8 cellular contexts compared by ENCODE assay signal in the genomic region with DNA sequence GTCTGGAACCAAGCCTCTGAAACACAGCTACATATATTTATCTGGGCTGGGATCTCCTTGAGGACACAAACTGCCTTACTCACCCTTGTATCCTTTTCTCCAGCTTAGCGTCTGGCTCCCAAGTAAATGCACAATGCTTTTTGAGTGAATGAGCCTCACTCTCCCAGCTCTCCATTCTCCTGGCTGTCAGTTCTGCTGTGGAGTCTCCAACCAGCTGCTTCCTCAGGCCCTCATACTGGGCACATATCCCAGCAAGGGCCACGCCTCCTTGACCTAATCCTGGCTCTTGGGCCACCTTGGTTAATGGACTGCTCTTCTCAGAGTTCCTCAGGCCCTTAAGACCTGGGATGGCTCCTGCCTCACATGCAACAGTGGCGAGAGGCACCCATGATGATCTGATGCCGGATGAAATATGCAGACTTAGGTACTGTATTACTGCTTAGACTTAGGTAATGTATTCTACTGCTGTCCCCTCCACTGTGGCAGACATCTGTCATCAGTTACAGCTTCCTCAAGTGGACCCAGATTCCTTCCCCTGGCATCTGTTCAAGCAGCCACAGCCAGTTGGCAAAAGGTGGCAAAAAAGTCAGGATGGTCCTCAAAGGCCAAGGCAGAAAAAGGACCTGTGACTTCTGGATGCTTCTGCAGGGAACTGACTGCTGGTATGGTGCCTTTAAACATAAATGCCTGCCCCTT. TPM values are rescaled to one million over a fixed set of nuclear protein-coding genes. Genes with fewer than 3 reads are reported as not detected.
DNase-seq lines count a peak whose midpoint lies in the region; FAIRE-seq and TF ChIP-seq lines count a peak whose summit lies in the region.

No MANE protein-coding gene starts in this region.

- peaks cover 28 to 42% of the 10 kb centered on the region in 2 experiments for H3K36me3 ChIP-seq in endothelial cell of umbilical vein (ENCODE audit: control insufficient read depth in 2 of 2, extremely low read depth in 1 of 2, insufficient read depth in 2 of 2, low read length in 2 of 2)
- peaks cover 0 to 12% of the 10 kb centered on the region in 2 donors for H3K36me3 ChIP-seq in prostate gland

- H3K4me2 ChIP-seq in endothelial cell of umbilical vein (ENCODE audit: insufficient read depth, low read length) = no peak overlapping the region

- WGBS in prostate gland = 57% methylated on average over 4 of the region's 4 CpGs

- no peak overlapping the region for H3K4me3 Mint-ChIP-seq in glutamatergic neuron (ENCODE audit: unreplicated experiment)

- FAIRE-seq in endothelial cell of umbilical vein (lab: Jason Lieb, UNC) = peak; percentile 63

- no peaks in the 10 kb centered on the region for H4K20me1 ChIP-seq in endothelial cell of umbilical vein (replicated peaks; ENCODE audit: control insufficient read depth, extremely low read depth, insufficient read depth, low read length)

- DNase-seq in DMS 273 treated with DMSO at 0.1 percent for 48 hours (lab: John Stamatoyannopoulos, UW) (peak; percentile 49), NCI-H2196 (lab: John Stamatoyannopoulos, UW; ENCODE audit: unreplicated experiment) (peak; percentile 32), endothelial cell of umbilical vein (ENCODE audit: low read depth, low spot score) (peak; percentile 77), myocyte (ENCODE audit: low read depth) (peak; percentile 88), prostate gland (ENCODE audit: low spot score) (no peak), T-helper 1 cell (no peak), glutamatergic neuron (no peak), amniotic stem cell (lab: John Stamatoyannopoulos, UW) (no peak)

- dilution Hi-C loops in endothelial cell of umbilical vein (cut with MboI; ENCODE audit: extremely low pct_ligation_motif_present, low sequenced_read_pairs) = no loop called here

- H3K9me3 Mint-ChIP-seq in glutamatergic neuron (ENCODE audit: unreplicated experiment) = peaks cover 2% of the 10 kb centered on the region

- POLR2A ChIA-PET in endothelial cell of umbilical vein (lab: Charles Lee) = interaction anchor here (1.1 kb wide), 1 partner anchor 54 kb away, joined by 3 read pairs; a partner anchor contains a TSS

- H3K27ac ChIP-seq in endothelial cell of umbilical vein (ENCODE audit: insufficient read depth, low read depth, low read length) (no peak overlapping the region), prostate gland (no peak overlapping the region)

- no peaks in the 10 kb centered on the region for H3K9me3 ChIP-seq in endothelial cell of umbilical vein (replicated peaks; ENCODE audit: control insufficient read depth, insufficient read depth, low read length)
- H3K9me3 ChIP-seq in prostate gland = no peaks in the 10 kb centered on the region

- no peaks in the 10 kb centered on the region for H3K9me1 ChIP-seq in endothelial cell of umbilical vein (replicated peaks; ENCODE audit: control insufficient read depth, extremely low read depth, insufficient read depth, low read length)

- TF ChIP-seq CTCF in endothelial cell of umbilical vein (IDR thresholded peaks at IDR 0.05; ENCODE audit: extremely low read depth in 1 of 2, insufficient read depth in 1 of 2, low read depth in 1 of 2, low read length in 2 of 2) (no peak), prostate gland (IDR thresholded peaks at IDR 0.05) (no peak), glutamatergic neuron (IDR thresholded peaks at IDR 0.05; ENCODE audit: partially characterized antibody, unreplicated experiment) (no peak)

- CTCF ChIA-PET in endothelial cell of umbilical vein (lab: Charles Lee) = interaction anchor here (0.9 to 2.8 kb wide), 6 partner anchors 10 to 345 kb away, joined by 3 to 17 read pairs (median 4); a partner anchor contains a TSS

- H3K27ac Mint-ChIP-seq in glutamatergic neuron (ENCODE audit: unreplicated experiment) = no peak overlapping the region

- H3K9ac ChIP-seq in endothelial cell of umbilical vein (replicated peaks; ENCODE audit: extremely low read depth, insufficient read depth, low read length) = no peak overlapping the region

- peaks cover 2% of the 10 kb centered on the region for H3K4me1 Mint-ChIP-seq in glutamatergic neuron (ENCODE audit: low read depth, unreplicated experiment)

- peaks cover 15% of the 10 kb centered on the region for H3K79me2 ChIP-seq in endothelial cell of umbilical vein (ENCODE audit: control insufficient read depth, insufficient read depth, low read length)

- TF ChIP-seq POLR2A in endothelial cell of umbilical vein (IDR thresholded peaks at IDR 0.05; ENCODE audit: low read depth, low read length) = no peak
- no peak for TF ChIP-seq POLR2A in prostate gland (IDR thresholded peaks at IDR 0.05)

- H3K36me3 Mint-ChIP-seq in glutamatergic neuron (ENCODE audit: unreplicated experiment) = peaks cover 5% of the 10 kb centered on the region

- H3K27me3 ChIP-seq in endothelial cell of umbilical vein (ENCODE audit: control insufficient read depth in 2 of 2, insufficient read depth in 2 of 2, low read length in 2 of 2) = no peaks in the 10 kb centered on the region
- H3K27me3 ChIP-seq in prostate gland (replicated peaks; ENCODE audit: insufficient read depth) = no peaks in the 10 kb centered on the region

- BruUV-seq in endothelial cell of umbilical vein (replicated peaks; lab: Mats Ljungman, UMichigan) = no TSS peak

- H3K4me1 ChIP-seq in endothelial cell of umbilical vein (ENCODE audit: control insufficient read depth, extremely low read depth, insufficient read depth, low read length) (no peaks in the 10 kb centered on the region), prostate gland (replicated peaks) (no peaks in the 10 kb centered on the region)

- no peak overlapping the region for H3K4me3 ChIP-seq in endothelial cell of umbilical vein (replicated peaks in 1 of 3; ENCODE audit: insufficient read depth in 1 of 3, low read depth in 1 of 3, low read length in 3 of 3)
- H3K4me3 ChIP-seq in prostate gland = no peak overlapping the region

- intact Hi-C loops in endothelial cell of umbilical vein (cut with micrococcal nuclease) (no loop called here), prostate gland (cut with DNase I) (no loop called here)

- H2AFZ ChIP-seq in endothelial cell of umbilical vein (ENCODE audit: low read depth, low read length) = no peak overlapping the region

- H3K27me3 Mint-ChIP-seq in glutamatergic neuron (ENCODE audit: unreplicated experiment) = peaks cover 2% of the 10 kb centered on the region

TF ChIP-seq in endothelial cell of umbilical vein, 7 proteins besides CTCF, POLR2A, EP300 and RAD21:
- TF ChIP-seq JUN (IDR thresholded peaks at IDR 0.05; ENCODE audit: borderline replicate concordance, insufficient read depth, insufficient read length, low read depth) (no peak), POLR2AphosphoS5 (IDR thresholded peaks at IDR 0.05; ENCODE audit: insufficient read depth, low read depth, low read length) (peak; percentile 30)
TF ChIP-seq in endothelial cell of umbilical vein: peak in this region for 1.

RNA-seq across cellular contexts. Expression of a gene that starts 16.5 kb away (rescaled TPM):
- total RNA-seq in endothelial cell of umbilical vein = 39.6 and 94.0 TPM in 2 replicates
- 33.2 and 39.4 TPM in 2 replicates for polyA plus RNA-seq in endothelial cell of umbilical vein
- polyA plus RNA-seq in endothelial cell of umbilical vein (2011; cell fraction: cytosol; rRNA removed) = 36.8 and 39.9 TPM in 2 replicates
- 94.5 and 98.9 TPM in 2 replicates for polyA plus RNA-seq in endothelial cell of umbilical vein (2011; cell fraction: nucleus; rRNA removed)
- 32.0 and 34.1 TPM in 2 replicates for polyA plus RNA-seq in endothelial cell of umbilical vein (2012)
- polyA minus RNA-seq in endothelial cell of umbilical vein = 18.6 and 19.1 TPM in 2 replicates
- 46.9 TPM for polyA minus RNA-seq in endothelial cell of umbilical vein (2011; cell fraction: cytosol; rRNA and poly(A)+ RNA removed)
- 23.9 and 29.1 TPM in 2 replicates for polyA minus RNA-seq in endothelial cell of umbilical vein (2011; cell fraction: nucleus; rRNA and poly(A)+ RNA removed)
- total RNA-seq in myocyte = 3.2 and 3.4 TPM in 2 replicates
- 18.9 TPM for polyA plus RNA-seq in myocyte (2012)
- 10 to 100 TPM; 21.8 to 28.2 TPM for total RNA-seq in prostate gland
- 33.0 TPM for total RNA-seq in glutamatergic neuron (ENCODE audit: unreplicated experiment)

RNA-seq across cellular contexts. Expression of a gene that starts 54.0 kb away (rescaled TPM):
- 36.4 and 38.7 TPM in 2 replicates for total RNA-seq in endothelial cell of umbilical vein
- polyA plus RNA-seq in endothelial cell of umbilical vein = 10.8 and 12.8 TPM in 2 replicates
- polyA plus RNA-seq in endothelial cell of umbilical vein (2011; cell fraction: cytosol; rRNA removed) = 9.6 and 10.4 TPM in 2 replicates
- polyA plus RNA-seq in endothelial cell of umbilical vein (2011; cell fraction: nucleus; rRNA removed) = 73.7 and 85.7 TPM in 2 replicates
- 26.9 and 31.5 TPM in 2 replicates for polyA plus RNA-seq in endothelial cell of umbilical vein (2012)
- polyA minus RNA-seq in endothelial cell of umbilical vein = 51.7 and 62.2 TPM in 2 replicates
- 16.0 TPM for polyA minus RNA-seq in endothelial cell of umbilical vein (2011; cell fraction: cytosol; rRNA and poly(A)+ RNA removed)
- 81.9 and 120 TPM in 2 replicates for polyA minus RNA-seq in endothelial cell of umbilical vein (2011; cell fraction: nucleus; rRNA and poly(A)+ RNA removed)
- 19.4 and 24.3 TPM in 2 replicates for total RNA-seq in myocyte
- polyA plus RNA-seq in myocyte (2012) = 16.7 TPM
- total RNA-seq in prostate gland = 10 to 100 TPM; 45.6 to 50.6 TPM
- 54.6 TPM for total RNA-seq in glutamatergic neuron (ENCODE audit: unreplicated experiment)

Comparison
In these comparisons a context has a peak if more than half of its experiments do, and no peak if none do; other contexts are left out.
1. DNase-seq: peak in DMS 273 treated with DMSO at 0.1 percent for 48 hours (single experiment), NCI-H2196 (single experiment), endothelial cell of umbilical vein (single experiment) and myocyte (single experiment); none in prostate gland (single experiment), T-helper 1 cell (0 of 5), glutamatergic neuron (single experiment) and amniotic stem cell (single experiment).